Comparison of ENCODE assay signal across 1 cellular context in genomic region chr15:58748040-58748786, GRCh38.
TF ChIP-seq lines count a peak whose summit lies in the region.

No MANE protein-coding gene starts in this region.

TF ChIP-seq in K562, 482 proteins besides CTCF, POLR2A, EP300 and RAD21 (continued from another document):
- TF ChIP-seq MNT (conservative IDR thresholded peaks at IDR 0.05) (peak; percentile 49 to 56; a peak in 1 of 4 replicates), ZNF589 (CRISPR knock-in tag; IDR thresholded peaks at IDR 0.05; ENCODE audit: low read depth) (no peak), HMBOX1 (IDR thresholded peaks at IDR 0.05) (0 out of 2 replicates have a peak, but pooled peaks have one; percentile 48), TARDBP (IDR thresholded peaks at IDR 0.05) (no peak), TRIM28 (IDR thresholded peaks at IDR 0.05) (no peak), CHD1 (IDR thresholded peaks at IDR 0.05; ENCODE audit: low read length) (peak; percentile 5), ZC3H11A (IDR thresholded peaks at IDR 0.05; ENCODE audit: low read depth, low read length) (no peak), HDAC1 (IDR thresholded peaks at IDR 0.05) (peak in 1 of 2 experiments; percentile 79; a peak in 2 of 4 replicates), SP1 (CRISPR knock-in tag; IDR thresholded peaks at IDR 0.05) (peak; percentile 52; the same call in 1 of the 2 replicates), MIER1 (IDR thresholded peaks at IDR 0.05; ENCODE audit: low read depth) (no peak), AFF1 (IDR thresholded peaks at IDR 0.05; ENCODE audit: low read depth in 1 of 2, partially characterized antibody in 2 of 2) (peak in 1 of 2 experiments; percentile 49), PTRF (tag; IDR thresholded peaks at IDR 0.05) (no peak)
